20 cellular contexts compared by ENCODE assay signal in genomic region chr3:141450727-141451378, GRCh38. TPM values are rescaled to one million over a fixed set of nuclear protein-coding genes. Genes with fewer than 3 reads are reported as not detected.
DNase-seq lines count a peak whose midpoint lies in the region; ATAC-seq, FAIRE-seq and TF ChIP-seq lines count a peak whose summit lies in the region.
"Had no signal": no experiment of that assay in that cellular context is flagged by ENCODE, and none has a peak within 500 bp of the region (broad histone marks: within the 10 kb centered on the region; RNA-seq: fewer than 3 reads in every experiment).

No MANE protein-coding gene starts in this region.

- peak overlapping the region; percentile 38 for H4K5ac ChIP-seq in IMR-90 (ENCODE audit: low read depth, low read length)

- peak overlapping the region; percentile 82 for H2BK5ac ChIP-seq in IMR-90 (ENCODE audit: low read depth, low read length, poor library complexity, severe bottlenecking)

- H2BK120ac ChIP-seq in IMR-90 (ENCODE audit: low read depth, low read length): peak overlapping the region; percentile 87

- WGBS in IMR-90 (ENCODE audit: extremely low coverage in 2 of 2, insufficient read length in 1 of 2), 2 experiments: 100% methylated on average over 2 of the region's 8 CpGs; no CpG with 5 or more reads in 1 of the 2 experiments
- 40% methylated on average over 8 of the region's 8 CpGs for WGBS in K562 (ENCODE audit: insufficient coverage, low coverage, missing lambda C conversion rate)
- 88 to 89% methylated on average over 8 of the region's 8 CpGs for WGBS in sigmoid colon, 2 donors

- no peak overlapping the region for H3K56ac ChIP-seq in IMR-90 (ENCODE audit: extremely low read depth, insufficient read depth, low read length)

- H3K4me1 ChIP-seq in IMR-90 (ENCODE audit: control insufficient read depth, insufficient read depth, low read length) (peaks cover 23% of the 10 kb centered on the region), K562 (replicated peaks in 1 of 2; ENCODE audit: control insufficient read depth in 2 of 2, insufficient read depth in 2 of 2, low read length in 2 of 2) (peaks cover 19 to 42% of the 10 kb centered on the region in 2 experiments), sigmoid colon (peaks cover 0 to 62% (median 32%) of the 10 kb centered on the region in 4 donors)
- H3K4me1 ChIP-seq: SJCRH30 had no signal

- no peak for TF ChIP-seq RAD21 in IMR-90 (IDR thresholded peaks at IDR 0.05; ENCODE audit: low read length)
- 0 out of 4 replicates have a peak, but pooled peaks of 1 of the 2 experiments have one; percentile 19 for TF ChIP-seq RAD21 in K562 (CRISPR knock-in tag; conservative IDR thresholded peaks at IDR 0.05 in 1 of 2, IDR thresholded peaks at IDR 0.05 in 1 of 2)

- POLR2A ChIA-PET in IMR-90 (lab: Charles Lee; ENCODE audit: unreplicated experiment) (interaction anchor here (0.6 to 1.0 kb wide), 2 partner anchors 31 to 44 kb away, joined by 3 to 4 read pairs; no protein-coding TSS in a partner anchor), K562 (lab: Yijun Ruan, JAX) (no interaction called here)

- H4K8ac ChIP-seq in IMR-90 (ENCODE audit: low read depth in 2 of 2, low read length in 2 of 2): peak overlapping the region; percentile 56 to 79; a peak in 3 of 4 replicates

- ATAC-seq in IMR-90 (ENCODE audit: low read depth) (no peak), K562 (peak; percentile 48), HG03039 (IDR thresholded peaks at IDR 0.05; ENCODE audit: unreplicated experiment) (no peak)
- ATAC-seq: left lung had no signal

- H3K36me3 ChIP-seq in IMR-90 (ENCODE audit: control insufficient read depth, insufficient read depth, low read length) (peaks cover 8% of the 10 kb centered on the region), K562 (ENCODE audit: control insufficient read depth, insufficient read depth, low read length) (peaks cover 5% of the 10 kb centered on the region; the same call in 1 of the 3 replicates), sigmoid colon (peaks cover 0 to 18% (median 5%) of the 10 kb centered on the region in 4 donors)
- H3K36me3 ChIP-seq: vagina had no signal

- peak overlapping the region; percentile 67 for H3K14ac ChIP-seq in IMR-90 (replicated peaks; ENCODE audit: low read depth, low read length)

- CTCF ChIA-PET in IMR-90 (lab: Yijun Ruan, JAX) (interaction anchor here (2.4 kb wide), 1 partner anchor 90 kb away, joined by 11 read pairs; no protein-coding TSS in a partner anchor), K562 (lab: Yijun Ruan, JAX; ENCODE audit: low intra/inter-chr PET ratio) (interaction anchor here (0.9 to 3.2 kb wide), 4 partner anchors 90 to 148 kb away, joined by 3 to 36 read pairs (median 10); no protein-coding TSS in a partner anchor)

- TF ChIP-seq EP300 in K562 (IDR thresholded peaks at IDR 0.05; ENCODE audit: low read length) (no peak), sigmoid colon (IDR thresholded peaks at IDR 0.05) (no peak)

- H3K79me2 ChIP-seq in K562 (ENCODE audit: control insufficient read depth, insufficient read depth, low read length): no peaks in the 10 kb centered on the region

- DNase-seq in activated CD8-positive, alpha-beta memory T cell treated with anti-CD3 and anti-CD28 coated beads for 24 hours: peak; percentile 40
- DNase-seq in activated CD8-positive, alpha-beta memory T cell treated with anti-CD3 and anti-CD28 coated beads, Interleukin-2, amount 50 U/mL, for 48 hours: no peak
- DNase-seq in IMR-90 (no peak), K562 (ENCODE audit: extremely low read depth in 1 of 4, low spot score in 3 of 4) (peak; percentile 34 to 57 (median 40)), sigmoid colon (no peak), SHP77 treated with DMSO at 0.1 percent for 48 hours (lab: John Stamatoyannopoulos, UW) (no peak), UCSD-AML1 (lab: John Stamatoyannopoulos, UW; ENCODE audit: unreplicated experiment) (no peak)
- DNase-seq: ACHN; activated CD4-positive, alpha-beta memory T cell treated with anti-CD3 and anti-CD28 coated beads, Interleukin-2, amount 10 ng/mL, durations not matched to agents 7 days and 5 days; activated effector memory CD4-positive, alpha-beta T cell treated with Interleukin-2 at 50 U/mL for 16 hours; Karpas-422; left lung; naive B cell; NCI-H1417 treated with DMSO at 0.1 percent for 48 hours; SJCRH30; stimulated activated naive CD4-positive, alpha-beta T cell; T1000 had no signal

- peak overlapping the region; percentile 26; the same call in 1 of the 2 replicates for H3K18ac ChIP-seq in IMR-90 (ENCODE audit: low read depth, low read length)

- peak overlapping the region; percentile 90 for H2AK5ac ChIP-seq in IMR-90 (ENCODE audit: low read depth, low read length)

- H2AFZ ChIP-seq in IMR-90 (replicated peaks; ENCODE audit: low read length, poor library complexity) (no peak overlapping the region), K562 (ENCODE audit: low read depth, low read length) (peak overlapping the region; percentile 69; the same call in 1 of the 2 replicates)

- intact Hi-C loops in IMR-90 (cut with micrococcal nuclease): loop anchor here (1.0 kb wide), 1 partner anchor 85 kb away; no protein-coding TSS in a partner anchor
- intact Hi-C loops in K562 (cut with micrococcal nuclease): no loop called here
- intact Hi-C loops in sigmoid colon (cut with DNase I): loop anchor here (2.0 kb wide), 1 partner anchor 84 kb away; no protein-coding TSS in a partner anchor

- peak overlapping the region; percentile 89 for H3K4ac ChIP-seq in IMR-90 (ENCODE audit: low read depth, low read length)

- H3K9ac ChIP-seq in IMR-90 (ENCODE audit: low read depth, low read length) (no peak overlapping the region), K562 (ENCODE audit: insufficient read depth in 1 of 2, low read depth in 2 of 2, low read length in 2 of 2) (peak overlapping the region in 1 of 2 experiments; percentile 17; a peak in 1 of 4 replicates)

- H3K79me1 ChIP-seq in IMR-90 (ENCODE audit: low read depth in 1 of 2, low read length in 2 of 2): peaks cover 25 to 53% of the 10 kb centered on the region in 2 experiments

- no peaks in the 10 kb centered on the region for H3K9me3 ChIP-seq in IMR-90 (ENCODE audit: control insufficient read depth, insufficient read depth, low read length)
- H3K9me3 ChIP-seq in K562 (replicated peaks; ENCODE audit: control insufficient read depth, insufficient read depth, low read depth, low read length): no peaks in the 10 kb centered on the region
- no peaks in the 10 kb centered on the region for H3K9me3 ChIP-seq in sigmoid colon
- H3K9me3 ChIP-seq: left lung, SJCRH30, vagina had no signal

- H4K91ac ChIP-seq in IMR-90 (ENCODE audit: insufficient read depth, low read depth, low read length): peak overlapping the region; percentile 89

- no peak overlapping the region for H3K4me2 ChIP-seq in IMR-90 (ENCODE audit: low read depth, low read length)
- peak overlapping the region; percentile 15; the same call in 1 of the 2 replicates for H3K4me2 ChIP-seq in K562 (ENCODE audit: insufficient read depth, low read length)

- H2BK20ac ChIP-seq in IMR-90 (ENCODE audit: low read depth, low read length): peak overlapping the region; percentile 76

- no peak for FAIRE-seq in K562 (lab: Jason Lieb, UNC)
- FAIRE-seq: colon had no signal

- H2AK9ac ChIP-seq in IMR-90 (replicated peaks; ENCODE audit: low read depth, low read length, poor library complexity): peak overlapping the region; percentile 22

- no peak for TF ChIP-seq CTCF in IMR-90 (conservative IDR thresholded peaks at IDR 0.05; ENCODE audit: low read depth, low read length)
- no peak for TF ChIP-seq CTCF in K562 (IDR thresholded peaks at IDR 0.05 in 2 of 3, conservative IDR thresholded peaks at IDR 0.05 in 1 of 3; ENCODE audit: insufficient read depth in 2 of 3, low read depth in 1 of 3, low read length in 3 of 3)
- no peak for TF ChIP-seq CTCF in sigmoid colon (IDR thresholded peaks at IDR 0.05)

- dilution Hi-C loops in IMR-90 (cut with HindIII; ENCODE audit: low sequenced_read_pairs, unreplicated experiment): no loop called here

- H3K27me3 ChIP-seq in IMR-90 (ENCODE audit: control insufficient read depth, insufficient read depth, low read length) (no peaks in the 10 kb centered on the region), K562 (ENCODE audit: control insufficient read depth in 2 of 2, insufficient read depth in 2 of 2, low read length in 2 of 2) (no peaks in the 10 kb centered on the region), sigmoid colon (no peaks in the 10 kb centered on the region)
- H3K27me3 ChIP-seq: left lung, SJCRH30, vagina had no signal

- TF ChIP-seq POLR2A in IMR-90 (IDR thresholded peaks at IDR 0.05; ENCODE audit: low read depth, low read length) (no peak), K562 (conservative IDR thresholded peaks at IDR 0.05) (no peak), sigmoid colon (IDR thresholded peaks at IDR 0.05) (no peak)

- no peaks in the 10 kb centered on the region for H4K20me1 ChIP-seq in IMR-90 (ENCODE audit: insufficient read depth, low read length)
- no peaks in the 10 kb centered on the region for H4K20me1 ChIP-seq in K562 (replicated peaks; ENCODE audit: control insufficient read depth, insufficient read depth, low read length)

- H3K4me3 ChIP-seq in IMR-90 (ENCODE audit: insufficient read depth, low read depth, low read length) (no peak overlapping the region), K562 (no peak overlapping the region), sigmoid colon (no peak overlapping the region)
- H3K4me3 ChIP-seq: left lung, SJCRH30, vagina had no signal

- H3K9me1 ChIP-seq in IMR-90 (ENCODE audit: insufficient read depth, low read length) (peaks cover 24% of the 10 kb centered on the region), K562 (ENCODE audit: control insufficient read depth, insufficient read depth, low read length) (no peaks in the 10 kb centered on the region)

- H2BK15ac ChIP-seq in IMR-90 (ENCODE audit: low read depth, low read length): peak overlapping the region; percentile 81; the same call in 2 of the 3 replicates

- peak overlapping the region; percentile 50 for H3K27ac ChIP-seq in IMR-90 (ENCODE audit: insufficient read depth, low read length)
- H3K27ac ChIP-seq in K562 (ENCODE audit: extremely low read depth, low read depth, low read length): no peak overlapping the region
- peak overlapping the region in 3 of 4 donors; percentile 13 to 96 (median 63) for H3K27ac ChIP-seq in sigmoid colon
- H3K27ac ChIP-seq: SJCRH30 had no signal

- in situ Hi-C loops in IMR-90 (cut with MboI; ENCODE audit: low sequenced_read_pairs): loop anchor here (5.0 to 10.0 kb wide), 2 partner anchors 94 to 446 kb away; no protein-coding TSS in a partner anchor
- in situ Hi-C loops in K562 (cut with MboI): loop anchor here (5.0 kb wide), 2 partner anchors 139 to 214 kb away; no protein-coding TSS in a partner anchor

- H3K23ac ChIP-seq in IMR-90 (ENCODE audit: low read depth, low read length): peak overlapping the region; percentile 80; the same call in 1 of the 2 replicates

- BruUV-seq in IMR-90 (replicated peaks; lab: Mats Ljungman, UMichigan) (no TSS peak), K562 (replicated peaks; lab: Mats Ljungman, UMichigan) (no TSS peak)

RNA-seq across cellular contexts. Expression of gene RASA2, which starts 36.0 kb away (rescaled TPM):
- total RNA-seq in IMR-90 (2012; rRNA removed) (14.0 and 22.5 TPM in 2 replicates), K562 (2014; rRNA removed) (6.1 and 6.6 TPM in 2 replicates), K562 (2014; rRNA removed; fragmentation: Illumina TruSeq; extraction: Trizol) (12.8 and 13.4 TPM in 2 replicates), K562 (2015; rRNA removed; fragmentation: Illumina TruSeq; extraction: Trizol) (10.0 and 11.3 TPM in 2 replicates), K562 (2021) (10.4 and 14.1 TPM in 2 replicates), sigmoid colon (10 to 100 TPM; 13.0 to 20.5 (median 16.8) TPM)
- polyA plus RNA-seq in IMR-90 (2012; rRNA removed) (4.4 and 6.1 TPM in 2 replicates), K562 (2011; rRNA removed) (7.6 and 9.5 TPM in 2 replicates), K562 (2014; fragmentation: Illumina TruSeq; extraction: Trizol) (7.6 and 9.7 TPM in 2 replicates), K562 (2014; fragmentation: Nextera tagmentation; extraction: Ambion mirVana) (1 to 10 TPM; 2.0 to 2.7 TPM), K562 (2014; rRNA removed) (6.2 TPM in 2 replicates), sigmoid colon (1 to 10 TPM; 3.2 to 7.9 (median 3.6) TPM)
- polyA plus RNA-seq in IMR-90 (2012; cell fraction: cytosol; rRNA removed): 0.53 and 0.65 TPM in 2 replicates
- 2.9 and 24.7 TPM in 2 replicates for polyA plus RNA-seq in IMR-90 (2012; cell fraction: nucleus; rRNA removed; ENCODE audit: low replicate concordance)
- 7.2 and 29.1 TPM in 2 replicates for total RNA-seq in K562 (2011; cell fraction: chromatin; rRNA removed; ENCODE audit: low replicate concordance)
- 4.7 and 8.2 TPM in 2 replicates for total RNA-seq in K562 (2011; cell fraction: nucleolus; rRNA removed)
- 9.2 and 13.4 TPM in 2 replicates for total RNA-seq in K562 (2011; cell fraction: nucleoplasm; rRNA removed)
- 1.2 and 2.7 TPM in 2 replicates for polyA plus RNA-seq in K562 (2011; cell fraction: cytosol; rRNA removed)
- polyA plus RNA-seq in K562 (2011; cell fraction: nucleus; rRNA removed): 7.1 and 10.2 TPM in 2 replicates
- polyA plus RNA-seq in K562 (2012): 4.0 and 5.3 TPM in 2 replicates
- polyA minus RNA-seq in K562 (2011; rRNA and poly(A)+ RNA removed): 9.3 and 12.8 TPM in 2 replicates
- polyA minus RNA-seq in K562 (2011; cell fraction: cytosol; rRNA and poly(A)+ RNA removed): 4.0 and 4.8 TPM in 2 replicates
- 5.3 and 11.9 TPM in 2 replicates for polyA minus RNA-seq in K562 (2011; cell fraction: nucleus; rRNA and poly(A)+ RNA removed)

Comparison
In these comparisons a context has a peak if more than half of its experiments do, and no peak if none do; other contexts are left out.
1. DNase-seq: peak in activated CD8-positive, alpha-beta memory T cell treated with anti-CD3 and anti-CD28 coated beads for 24 hours (single experiment) and K562 (4 of 4); none in activated CD8-positive, alpha-beta memory T cell treated with anti-CD3 and anti-CD28 coated beads, Interleukin-2, amount 50 U/mL, for 48 hours (single experiment), IMR-90 (single experiment), sigmoid colon (single experiment), SHP77 treated with DMSO at 0.1 percent for 48 hours (single experiment) and UCSD-AML1 (single experiment).